8 cellular contexts compared by ENCODE assay signal in the genomic region with DNA sequence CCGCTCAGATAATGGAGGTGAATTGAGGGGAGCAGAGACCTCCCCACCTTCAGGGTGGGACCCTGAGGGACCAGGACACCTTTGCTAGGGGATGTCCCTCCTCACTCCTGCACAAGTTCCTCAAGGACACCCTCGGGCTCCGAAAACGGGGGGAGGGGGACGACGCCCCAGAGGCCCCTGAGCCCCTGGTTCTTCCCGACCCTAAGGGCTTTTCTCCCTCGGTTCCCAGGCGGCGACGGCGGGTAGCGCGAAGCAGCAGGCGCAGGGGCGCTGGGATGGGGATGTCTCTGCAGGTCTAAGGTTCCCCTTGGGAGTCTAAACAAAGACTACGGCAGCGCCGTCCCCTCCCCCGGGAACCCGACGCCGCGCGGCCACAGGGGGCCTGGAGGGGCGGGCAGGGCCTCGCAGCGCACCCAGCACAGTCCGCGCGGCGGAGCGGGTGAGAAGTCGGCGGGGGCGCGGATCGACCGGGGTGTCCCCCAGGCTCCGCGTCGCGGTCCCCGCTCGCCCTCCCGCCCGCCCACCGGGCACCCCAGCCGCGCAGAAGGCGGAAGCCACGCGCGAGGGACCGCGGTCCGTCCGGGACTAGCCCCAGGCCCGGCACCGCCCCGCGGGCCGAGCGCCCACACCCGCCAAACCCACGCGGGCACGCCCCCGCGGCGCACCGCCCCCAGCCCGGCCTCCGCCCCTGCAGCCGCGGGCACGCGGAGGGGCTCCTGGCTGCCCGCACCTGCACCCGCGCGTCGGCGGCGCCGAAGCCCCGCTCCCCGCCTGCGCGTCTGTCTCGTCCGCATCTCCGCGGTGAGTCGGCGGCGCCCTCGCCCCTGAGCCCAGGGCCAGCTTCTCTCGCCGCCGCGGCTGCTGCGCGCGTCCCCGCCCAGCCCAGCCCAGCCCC. TPM values are rescaled to one million over a fixed set of nuclear protein-coding genes. Genes with fewer than 3 reads are reported as not detected.
A peak's percentile ranks its signal among the peaks of the same experiment; 100 is the strongest.
DNase-seq lines count a peak whose midpoint lies in the region; TF ChIP-seq lines count a peak whose summit lies in the region.

No MANE protein-coding gene starts in this region.

- H3K27me3 ChIP-seq in Karpas-422 (ENCODE audit: low read length) (no peaks in the 10 kb centered on the region), dorsolateral prefrontal cortex (peaks cover 0 to 56% (median 28%) of the 10 kb centered on the region in 45 donors), thyroid gland (peaks cover 4% of the 10 kb centered on the region)

- no peak for TF ChIP-seq CTCF in dorsolateral prefrontal cortex (IDR thresholded peaks at IDR 0.05 in 54 of 56, conservative IDR thresholded peaks at IDR 0.05 in 2 of 56; ENCODE audit: low read depth in 1 of 56, partially characterized antibody in 56 of 56)
- TF ChIP-seq CTCF in nephron (IDR thresholded peaks at IDR 0.05; ENCODE audit: unreplicated experiment in 3 of 3), result no peak
- TF ChIP-seq CTCF in thyroid gland (IDR thresholded peaks at IDR 0.05), result no peak

- peak; percentile 41 for DNase-seq in COR-L47 (lab: John Stamatoyannopoulos, UW)
- DNase-seq in Karpas-422, result peak; percentile 77
- no peak for DNase-seq in dorsolateral prefrontal cortex
- no peak for DNase-seq in T-helper 1 cell
- DNase-seq in activated gamma-delta T cell (lab: John Stamatoyannopoulos, UW), result no peak
- DNase-seq in thyroid gland, result no peak
- no peak for DNase-seq in NCI-H1694 treated with DMSO at 0.1 percent for 48 hours (lab: John Stamatoyannopoulos, UW)

- no peaks in the 10 kb centered on the region for H3K79me2 ChIP-seq in Karpas-422 (ENCODE audit: low read length)

- intact Hi-C loops in dorsolateral prefrontal cortex (cut with DNase I), result no loop called here
- intact Hi-C loops in thyroid gland (cut with DNase I), result no loop called here

- H3K4me3 ChIP-seq in Karpas-422 (ENCODE audit: low read length) (peak overlapping the region; percentile 74), dorsolateral prefrontal cortex (peak overlapping the region; percentile 34 to 73 (median 60)), thyroid gland (replicated peaks in 1 of 3) (peak overlapping the region in 1 of 3 donors; percentile 45)

- H3K9me3 Mint-ChIP-seq in nephron, result no peaks in the 10 kb centered on the region

- peaks cover 5% of the 10 kb centered on the region for H3K4me1 Mint-ChIP-seq in nephron

- H2AFZ ChIP-seq in Karpas-422 (ENCODE audit: low read length), result 0 out of 2 replicates have a peak overlapping the region, but pooled peaks have one; percentile 43

- H3K4me1 ChIP-seq in Karpas-422 (ENCODE audit: low read length), result peaks cover 20% of the 10 kb centered on the region
- peaks cover 0 to 20% of the 10 kb centered on the region in 2 donors for H3K4me1 ChIP-seq in thyroid gland

- peaks cover 4% of the 10 kb centered on the region for H4K20me1 ChIP-seq in Karpas-422 (ENCODE audit: insufficient read depth, low read depth, low read length)

- peak overlapping the region; percentile 67 for H3K9ac ChIP-seq in Karpas-422 (ENCODE audit: low read length)

- peak overlapping the region; percentile 96 for H3K4me2 ChIP-seq in Karpas-422 (ENCODE audit: low read depth, low read length, poor library complexity, severe bottlenecking)

- no peaks in the 10 kb centered on the region for H3K9me3 ChIP-seq in Karpas-422 (ENCODE audit: low read length)
- H3K9me3 ChIP-seq in thyroid gland, result no peaks in the 10 kb centered on the region

- H3K4me3 Mint-ChIP-seq in nephron, result peak overlapping the region; percentile 74 to 79 (median 79)

- 3 to 5% methylated on average over 12 to 17 of the region's 106 CpGs for WGBS in thyroid gland, 2 donors

- H3K27ac Mint-ChIP-seq in nephron, result no peak overlapping the region

- no peak for TF ChIP-seq POLR2A in thyroid gland (IDR thresholded peaks at IDR 0.05)

- H3K36me3 ChIP-seq in Karpas-422 (ENCODE audit: insufficient read depth, low read length) (no peaks in the 10 kb centered on the region), thyroid gland (no peaks in the 10 kb centered on the region)

- H3K36me3 Mint-ChIP-seq in nephron (ENCODE audit: low read depth), result no peaks in the 10 kb centered on the region

- peaks cover 85% of the 10 kb centered on the region for H3K27me3 Mint-ChIP-seq in nephron (ENCODE audit: low read depth)

- H3K27ac ChIP-seq in Karpas-422 (ENCODE audit: low read length), result no peak overlapping the region
- H3K27ac ChIP-seq in dorsolateral prefrontal cortex, result peak overlapping the region in 45 of 59 donors; percentile 12 to 94 (median 66)
- no peak overlapping the region for H3K27ac ChIP-seq in thyroid gland

- no peaks in the 10 kb centered on the region for H3K9me2 ChIP-seq in Karpas-422 (replicated peaks; ENCODE audit: insufficient read depth, low read length)

RNA-seq across cellular contexts. Expression of a gene that starts 36.7 kb away (rescaled TPM):
- total RNA-seq in Karpas-422 (2014; rRNA removed; shearing (Covaris generic); ENCODE audit: low replicate concordance), result 11.9 and 37.3 TPM in 2 replicates
- total RNA-seq in dorsolateral prefrontal cortex (1,000 to 10,000 TPM in 17 of 120 experiments, 100 to 1,000 TPM in 103; 366 to 1,232 (median 838) TPM), thyroid gland (10 to 100 TPM in 2 of 4 donors, 1 to 10 TPM in 2; 3.3 to 12.9 (median 9.3) TPM)

RNA-seq across cellular contexts. Expression of a gene that starts 52.1 kb away (rescaled TPM):
- 2.9 and 5.6 TPM in 2 replicates for total RNA-seq in Karpas-422 (2014; rRNA removed; shearing (Covaris generic); ENCODE audit: low replicate concordance)
- total RNA-seq in dorsolateral prefrontal cortex (10 to 100 TPM; 14.5 to 47.1 (median 26.3) TPM), thyroid gland (10 to 100 TPM; 37.3 to 59.2 (median 44.4) TPM)

Comparison
In these comparisons a context has a peak if more than half of its experiments do, and no peak if none do; other contexts are left out.
1. DNase-seq: peak in COR-L47 (single experiment) and Karpas-422 (single experiment); none in dorsolateral prefrontal cortex (0 of 10), T-helper 1 cell (0 of 5), activated gamma-delta T cell (single experiment), thyroid gland (0 of 2) and NCI-H1694 treated with DMSO at 0.1 percent for 48 hours (single experiment).
2. H3K27ac ChIP-seq: peak in dorsolateral prefrontal cortex (45 of 59); none in Karpas-422 (single experiment) and thyroid gland (0 of 3).